Comparison of ENCODE assay signal across 19 cellular contexts in the genomic region with DNA sequence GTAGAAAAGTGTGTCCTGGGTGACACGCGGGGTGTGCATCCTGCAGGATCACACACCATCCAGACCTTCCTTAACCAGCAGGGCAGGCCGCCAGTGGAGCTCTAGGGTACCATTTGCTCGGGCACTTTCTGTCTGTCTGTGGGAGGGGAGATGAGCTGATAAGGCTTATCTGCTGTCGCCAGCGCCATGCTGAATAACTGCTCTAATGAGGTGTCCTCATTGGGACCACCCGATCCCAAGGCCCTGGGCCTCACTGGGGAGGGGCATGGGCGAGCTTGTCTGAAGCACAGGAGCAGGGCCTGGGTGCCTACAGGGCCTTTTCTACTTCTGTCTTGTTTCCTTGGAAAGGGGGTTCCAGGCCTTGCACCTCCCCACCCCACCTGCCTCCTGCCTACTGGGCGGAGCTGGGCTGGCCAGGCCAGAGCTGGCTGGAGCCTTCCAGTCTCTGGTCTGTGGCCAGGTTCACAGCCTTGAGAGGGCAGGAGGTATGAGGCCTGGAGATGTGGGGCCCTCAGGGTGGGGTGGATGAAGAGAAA. TPM values are rescaled to one million over a fixed set of nuclear protein-coding genes. Genes with fewer than 3 reads are reported as not detected.
A peak's percentile ranks its signal among the peaks of the same experiment; 100 is the strongest.
DNase-seq lines count a peak whose midpoint lies in the region; ATAC-seq and TF ChIP-seq lines count a peak whose summit lies in the region.
"Had no signal": no experiment of that assay in that cellular context is flagged by ENCODE, and none has a peak within 500 bp of the region (broad histone marks: within the 10 kb centered on the region; RNA-seq: fewer than 3 reads in every experiment).

No MANE protein-coding gene starts in this region.

- peaks cover 91% of the 10 kb centered on the region for H3K27me3 ChIP-seq in endodermal cell (ENCODE audit: control insufficient read depth, insufficient read depth, low read length, poor library complexity, severe bottlenecking)

- H3K9me3 Mint-ChIP-seq in endodermal cell = no peaks in the 10 kb centered on the region
- H3K9me3 Mint-ChIP-seq: activated CD4-positive, alpha-beta memory T cell treated with anti-CD3 and anti-CD28 coated beads, Interleukin-2, amount 10 ng/mL, durations not matched to agents 7 days and 5 days; activated naive CD4-positive, alpha-beta T cell treated with anti-CD3 and anti-CD28 coated beads, Interleukin-2, amount 10 ng/mL, durations not matched to agents 7 days and 5 days; stimulated activated memory B cell treated with anti-CD40 and anti-IgM and Interleukin-4, amounts not matched to agents 10 μg/mL and 1 μg/mL and 100 μg/mL, for 72 hours had no signal

- H3K9ac ChIP-seq in endodermal cell (ENCODE audit: extremely low read depth, low read length, poor library complexity, severe bottlenecking) = no peak overlapping the region

- intact Hi-C loops in sciatic nerve (cut with DNase I) = no loop called here

- no peak overlapping the region for H3K4me3 Mint-ChIP-seq in endodermal cell
- H3K4me3 Mint-ChIP-seq: activated naive CD4-positive, alpha-beta T cell treated with anti-CD3 and anti-CD28 coated beads, Interleukin-2, amount 10 ng/mL, durations not matched to agents 7 days and 5 days had no signal

- no peaks in the 10 kb centered on the region for H3K9me3 ChIP-seq in endodermal cell (ENCODE audit: control insufficient read depth, low read length)
- H3K9me3 ChIP-seq: gastrocnemius medialis had no signal

- H3K4me3 ChIP-seq in endodermal cell (ENCODE audit: low read length) = no peak overlapping the region
- H3K4me3 ChIP-seq: gastrocnemius medialis had no signal

- peaks cover 93% of the 10 kb centered on the region for H3K27me3 Mint-ChIP-seq in endodermal cell (ENCODE audit: insufficient read depth)

- peaks cover 18% of the 10 kb centered on the region for H3K4me1 Mint-ChIP-seq in endodermal cell

- peaks cover 9% of the 10 kb centered on the region for H3K4me1 ChIP-seq in endodermal cell (ENCODE audit: control insufficient read depth, insufficient read depth, low read length)

- no peak overlapping the region for H3K27ac ChIP-seq in endodermal cell (ENCODE audit: low read depth, low read length)
- H3K27ac ChIP-seq: gastrocnemius medialis had no signal

- no peaks in the 10 kb centered on the region for H3K36me3 Mint-ChIP-seq in endodermal cell (ENCODE audit: low read depth)
- H3K36me3 Mint-ChIP-seq: activated naive CD4-positive, alpha-beta T cell treated with anti-CD3 and anti-CD28 coated beads, Interleukin-2, amount 10 ng/mL, durations not matched to agents 7 days and 5 days; CD4-positive, CD25-positive, alpha-beta regulatory T cell; stimulated activated memory B cell treated with anti-CD40 and anti-IgM and Interleukin-4, amounts not matched to agents 10 μg/mL and 1 μg/mL and 100 μg/mL, for 72 hours had no signal

- no peak overlapping the region for H3K27ac Mint-ChIP-seq in endodermal cell
- H3K27ac Mint-ChIP-seq: activated CD4-positive, alpha-beta memory T cell treated with anti-CD3 and anti-CD28 coated beads, Interleukin-2, amount 10 ng/mL, durations not matched to agents 7 days and 5 days; activated naive CD4-positive, alpha-beta T cell treated with anti-CD3 and anti-CD28 coated beads, Interleukin-2, amount 10 ng/mL, durations not matched to agents 7 days and 5 days; IgD-negative memory B cell; stimulated activated memory B cell treated with anti-CD40 and anti-IgM and Interleukin-4, amounts not matched to agents 10 μg/mL and 1 μg/mL and 100 μg/mL, for 72 hours had no signal

- no peaks in the 10 kb centered on the region for H3K36me3 ChIP-seq in endodermal cell (ENCODE audit: control insufficient read depth, insufficient read depth, low read length)
- H3K36me3 ChIP-seq: gastrocnemius medialis had no signal

- TF ChIP-seq CTCF in endodermal cell (conservative IDR thresholded peaks at IDR 0.05) = no peak

- ATAC-seq in sciatic nerve (no peak), GM19395 (IDR thresholded peaks at IDR 0.05; ENCODE audit: unreplicated experiment) (no peak)
- ATAC-seq: gastrocnemius medialis; stimulated activated memory B cell treated with anti-CD40 and anti-IgM and Interleukin-4, amounts not matched to agents 10 μg/mL and 1 μg/mL and 100 μg/mL, for 72 hours had no signal

- WGBS in endodermal cell (ENCODE audit: insufficient coverage in 1 of 2, insufficient read length in 1 of 2), 2 experiments = 70 to 94% methylated on average over 6 to 9 of the region's 9 CpGs

- peak; percentile 30 for DNase-seq in ELF-1 (ENCODE audit: low read depth, low spot score)
- peak; percentile 44 to 67 for DNase-seq in NCI-H526 (lab: John Stamatoyannopoulos, UW)
- peak; percentile 43 for DNase-seq in endodermal cell
- peak; percentile 54 for DNase-seq in sciatic nerve (ENCODE audit: low spot score)
- DNase-seq in NAMALWA (ENCODE audit: low spot score) = no peak
- DNase-seq in SKM-1 (lab: John Stamatoyannopoulos, UW; ENCODE audit: unreplicated experiment) = no peak
- DNase-seq: activated CD4-positive, alpha-beta memory T cell treated with anti-CD3 and anti-CD28 coated beads, Interleukin-2, amount 10 ng/mL, durations not matched to agents 7 days and 5 days; activated naive CD4-positive, alpha-beta T cell treated with anti-CD3 and anti-CD28 coated beads, Interleukin-2, amount 10 ng/mL, durations not matched to agents 7 days and 5 days; CD4-positive, CD25-positive, alpha-beta regulatory T cell; gastrocnemius medialis; NCI-H187; NCI-H524 treated with DMSO at 0.1 percent for 48 hours; stimulated activated CD4-positive, alpha-beta T cell treated with anti-CD3 and anti-CD28 coated beads, Interleukin-4, amount 100 ng/mL, for 4 hours had no signal

RNA-seq across cellular contexts. Expression of a gene that starts 2.5 kb away (rescaled TPM):
- total RNA-seq in endodermal cell = 1 to 10 TPM; 1.2 to 1.6 TPM
- polyA plus RNA-seq in endodermal cell (2013, experiment 1 of 2) = 4.4 TPM
- polyA plus RNA-seq in endodermal cell (2013, experiment 2 of 2) = 3.9 TPM
- total RNA-seq in sciatic nerve = 23.5 TPM
- polyA plus RNA-seq: CD4-positive, CD25-positive, alpha-beta regulatory T cell had no signal

RNA-seq across cellular contexts. Expression of a gene that starts 28.8 kb away (rescaled TPM):
- total RNA-seq in endodermal cell (not detected), sciatic nerve (not detected)
- not detected for polyA plus RNA-seq in endodermal cell (2013, experiment 1 of 2)
- not detected for polyA plus RNA-seq in endodermal cell (2013, experiment 2 of 2)
- total RNA-seq: activated CD4-positive, alpha-beta memory T cell treated with anti-CD3 and anti-CD28 coated beads, Interleukin-2, amount 10 ng/mL, durations not matched to agents 7 days and 5 days; bronchial epithelial cell; CD4-positive, CD25-positive, alpha-beta regulatory T cell; gastrocnemius medialis; right cardiac atrium; urinary bladder had no signal
- polyA plus RNA-seq: CD4-positive, CD25-positive, alpha-beta regulatory T cell; IgD-negative memory B cell; right cardiac atrium; urinary bladder had no signal

Comparison
In these comparisons a context has a peak if more than half of its experiments do, and no peak if none do; other contexts are left out.
1. DNase-seq: peak in ELF-1 (single experiment), NCI-H526 (2 of 2), endodermal cell (single experiment) and sciatic nerve (single experiment); none in NAMALWA (single experiment) and SKM-1 (single experiment).